ENCODE assay signal across 23 cellular contexts in genomic region chr5:82355921-82356454, GRCh38.
DNase-seq lines count a peak whose midpoint lies in the region; ATAC-seq and TF ChIP-seq lines count a peak whose summit lies in the region.
"Had no signal": no experiment of that assay in that cellular context is flagged by ENCODE, and none has a peak within 500 bp of the region (broad histone marks: within the 10 kb centered on the region; RNA-seq: fewer than 3 reads in every experiment).

No MANE protein-coding gene starts in this region.

- no peaks in the 10 kb centered on the region for H3K9me3 Mint-ChIP-seq in natural killer cell treated with Interleukin-12 subunit alpha and Interleukin-12 subunit beta and Interleukin-15 and Interleukin-18, amount 100 ng/mL, for 72 hours
- H3K9me3 Mint-ChIP-seq in natural killer cell, result no peaks in the 10 kb centered on the region
- H3K9me3 Mint-ChIP-seq in effector memory CD8-positive, alpha-beta T cell, result no peaks in the 10 kb centered on the region
- H3K9me3 Mint-ChIP-seq: activated CD8-positive, alpha-beta T cell treated with anti-CD3 and anti-CD28 coated beads for 36 hours; activated naive CD8-positive, alpha-beta T cell treated with anti-CD3 and anti-CD28 coated beads for 36 hours; activated T-cell treated with anti-CD3 and anti-CD28 coated beads, Interleukin-2, amount 50 U/mL, for 4 hours; CD8-positive, alpha-beta T cell; mesothelial cell of epicardium; neural progenitor cell; stimulated activated effector memory CD8-positive, alpha-beta T cell treated with anti-CD3 and anti-CD28 coated beads, Interleukin-12 subunit alpha, Interleukin-12 subunit beta, amount 100 ng/mL, for 72 hours; T-cell; type B pancreatic cell had no signal

- no peak for ATAC-seq in natural killer cell treated with Interleukin-12 subunit alpha and Interleukin-12 subunit beta and Interleukin-15 and Interleukin-18, amount 100 ng/mL, for 72 hours
- ATAC-seq in natural killer cell (no peak), HG02642 (IDR thresholded peaks at IDR 0.05; ENCODE audit: poor library complexity, unreplicated experiment) (no peak)
- no peak for ATAC-seq in effector memory CD8-positive, alpha-beta T cell (replicated peaks)

- H3K36me3 ChIP-seq in left ventricle myocardium inferior, result no peaks in the 10 kb centered on the region
- H3K36me3 ChIP-seq: cardiac muscle cell, neural progenitor cell, WERI-Rb-1 had no signal

- DNase-seq in natural killer cell treated with Interleukin-12 subunit alpha and Interleukin-12 subunit beta and Interleukin-15 and Interleukin-18, amount 100 ng/mL, for 72 hours (ENCODE audit: low spot score), result no peak
- DNase-seq in natural killer cell (no peak), cardiac fibroblast (ENCODE audit: low read depth in 2 of 2) (peak; percentile 84 to 87), left ventricle myocardium inferior (no peak), 8988T (no peak), NCI-H1105 treated with DMSO at 0.1 percent for 48 hours (lab: John Stamatoyannopoulos, UW) (no peak)
- DNase-seq in effector memory CD8-positive, alpha-beta T cell, result no peak
- DNase-seq: activated CD8-positive, alpha-beta T cell treated with anti-CD3 and anti-CD28 coated beads for 36 hours; activated naive CD8-positive, alpha-beta T cell treated with anti-CD3 and anti-CD28 coated beads for 36 hours; activated T-cell treated with anti-CD3 and anti-CD28 coated beads, Interleukin-2, amount 50 U/mL, for 4 hours; CD8-positive, alpha-beta T cell; DMS79 treated with DMSO at 0.1 percent for 48 hours; foreskin fibroblast; NCI-H1930; SHP77; T-cell; WERI-Rb-1 had no signal

- no peaks in the 10 kb centered on the region for H3K27me3 ChIP-seq in left ventricle myocardium inferior (ENCODE audit: low read depth)
- H3K27me3 ChIP-seq: cardiac muscle cell, neural progenitor cell had no signal

- peak overlapping the region; percentile 88 to 89 for H3K27ac Mint-ChIP-seq in natural killer cell treated with Interleukin-12 subunit alpha and Interleukin-12 subunit beta and Interleukin-15 and Interleukin-18, amount 100 ng/mL, for 72 hours
- no peak overlapping the region for H3K27ac Mint-ChIP-seq in natural killer cell
- no peak overlapping the region for H3K27ac Mint-ChIP-seq in effector memory CD8-positive, alpha-beta T cell
- H3K27ac Mint-ChIP-seq: neural progenitor cell, type B pancreatic cell had no signal

- H3K27ac ChIP-seq in left ventricle myocardium inferior (replicated peaks), result peak overlapping the region; percentile 82
- H3K27ac ChIP-seq: neural progenitor cell, WERI-Rb-1 had no signal

- H3K4me1 ChIP-seq in left ventricle myocardium inferior, result peaks cover 46% of the 10 kb centered on the region

- H3K27me3 Mint-ChIP-seq in natural killer cell treated with Interleukin-12 subunit alpha and Interleukin-12 subunit beta and Interleukin-15 and Interleukin-18, amount 100 ng/mL, for 72 hours, result no peaks in the 10 kb centered on the region
- no peaks in the 10 kb centered on the region for H3K27me3 Mint-ChIP-seq in natural killer cell (ENCODE audit: low read depth in 2 of 2)
- H3K27me3 Mint-ChIP-seq in effector memory CD8-positive, alpha-beta T cell, result no peaks in the 10 kb centered on the region
- H3K27me3 Mint-ChIP-seq: activated CD8-positive, alpha-beta T cell treated with anti-CD3 and anti-CD28 coated beads for 36 hours; activated naive CD8-positive, alpha-beta T cell treated with anti-CD3 and anti-CD28 coated beads for 36 hours; T-cell had no signal

- intact Hi-C loops in natural killer cell (cut with micrococcal nuclease), result no loop called here
- intact Hi-C loops in left ventricle myocardium inferior (cut with micrococcal nuclease), result loop anchor here (10.0 kb wide), 1 partner anchor 1209 kb away; no protein-coding TSS in a partner anchor

- no peak overlapping the region for H3K4me3 Mint-ChIP-seq in natural killer cell treated with Interleukin-12 subunit alpha and Interleukin-12 subunit beta and Interleukin-15 and Interleukin-18, amount 100 ng/mL, for 72 hours
- H3K4me3 Mint-ChIP-seq in natural killer cell, result no peak overlapping the region
- no peak overlapping the region for H3K4me3 Mint-ChIP-seq in effector memory CD8-positive, alpha-beta T cell
- H3K4me3 Mint-ChIP-seq: activated naive CD8-positive, alpha-beta T cell treated with anti-CD3 and anti-CD28 coated beads for 36 hours; mesothelial cell of epicardium; neural progenitor cell; type B pancreatic cell had no signal

- TF ChIP-seq CTCF in natural killer cell (IDR thresholded peaks at IDR 0.05) (no peak), cardiac fibroblast (IDR thresholded peaks at IDR 0.05; ENCODE audit: low read depth, low read length) (no peak), left ventricle myocardium inferior (IDR thresholded peaks at IDR 0.05; ENCODE audit: borderline replicate concordance) (no peak)

- H3K36me3 Mint-ChIP-seq in natural killer cell treated with Interleukin-12 subunit alpha and Interleukin-12 subunit beta and Interleukin-15 and Interleukin-18, amount 100 ng/mL, for 72 hours, result peaks cover 9% of the 10 kb centered on the region
- H3K36me3 Mint-ChIP-seq in natural killer cell, result no peaks in the 10 kb centered on the region
- H3K36me3 Mint-ChIP-seq in effector memory CD8-positive, alpha-beta T cell (ENCODE audit: insufficient read depth), result peaks cover 9% of the 10 kb centered on the region
- H3K36me3 Mint-ChIP-seq: activated naive CD8-positive, alpha-beta T cell treated with anti-CD3 and anti-CD28 coated beads for 36 hours; CD8-positive, alpha-beta T cell; mesothelial cell of epicardium; neural progenitor cell; stimulated activated effector memory CD8-positive, alpha-beta T cell treated with anti-CD3 and anti-CD28 coated beads, Interleukin-12 subunit alpha, Interleukin-12 subunit beta, amount 100 ng/mL, for 72 hours; T-cell; type B pancreatic cell had no signal

- no peaks in the 10 kb centered on the region for H3K9me3 ChIP-seq in left ventricle myocardium inferior (replicated peaks)

- peaks cover 74 to 75% of the 10 kb centered on the region in 2 donors for H3K4me1 Mint-ChIP-seq in natural killer cell treated with Interleukin-12 subunit alpha and Interleukin-12 subunit beta and Interleukin-15 and Interleukin-18, amount 100 ng/mL, for 72 hours (ENCODE audit: low read depth in 2 of 2)
- peaks cover 38 to 49% of the 10 kb centered on the region in 2 donors for H3K4me1 Mint-ChIP-seq in natural killer cell
- H3K4me1 Mint-ChIP-seq in effector memory CD8-positive, alpha-beta T cell (ENCODE audit: low read depth in 2 of 2), result peaks cover 5 to 24% of the 10 kb centered on the region in 2 donors

- H3K4me3 ChIP-seq in cardiac fibroblast (replicated peaks in 1 of 2; ENCODE audit: low read depth in 2 of 2, low read length in 2 of 2) (no peak overlapping the region), left ventricle myocardium inferior (no peak overlapping the region)
- H3K4me3 ChIP-seq: cardiac muscle cell, neural progenitor cell had no signal

Comparison
In these comparisons a context has a peak if more than half of its experiments do, and no peak if none do; other contexts are left out.
1. H3K27ac Mint-ChIP-seq: peak in natural killer cell treated with Interleukin-12 subunit alpha and Interleukin-12 subunit beta and Interleukin-15 and Interleukin-18, amount 100 ng/mL, for 72 hours (2 of 2); none in natural killer cell (0 of 2) and effector memory CD8-positive, alpha-beta T cell (0 of 2).
2. DNase-seq: peak in cardiac fibroblast (2 of 2); none in natural killer cell treated with Interleukin-12 subunit alpha and Interleukin-12 subunit beta and Interleukin-15 and Interleukin-18, amount 100 ng/mL, for 72 hours (single experiment), natural killer cell (single experiment), left ventricle myocardium inferior (single experiment), 8988T (single experiment), effector memory CD8-positive, alpha-beta T cell (0 of 3) and NCI-H1105 treated with DMSO at 0.1 percent for 48 hours (single experiment).